Comparison of ENCODE assay signal across 1 cellular context in the genomic region with DNA sequence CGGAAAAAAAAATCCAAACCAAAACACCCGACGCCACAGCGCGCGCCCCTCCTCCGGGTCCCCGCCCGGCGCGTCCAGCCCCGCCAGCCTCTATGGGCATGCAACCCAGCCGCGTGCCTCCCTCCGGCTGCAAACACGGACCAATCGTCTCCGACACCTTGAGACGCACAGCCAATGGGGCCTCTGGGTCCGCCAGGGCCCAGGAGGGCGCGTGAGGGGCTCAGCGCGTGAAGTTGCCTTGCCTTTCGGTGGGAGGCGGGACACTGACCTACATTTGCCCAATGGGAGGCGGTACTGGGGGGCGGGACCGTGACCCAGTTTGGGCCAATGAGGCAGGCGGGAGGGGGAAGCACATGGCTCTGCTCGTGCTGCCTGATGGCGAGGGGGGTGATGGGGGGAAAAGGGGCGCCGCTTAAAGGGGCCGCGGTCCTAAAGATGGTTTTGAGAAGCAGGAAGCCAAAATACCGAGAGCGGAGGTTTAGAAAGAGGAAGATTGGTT.
A peak's percentile ranks its signal among the peaks of the same experiment; 100 is the strongest.
TF ChIP-seq lines count a peak whose summit lies in the region.

No MANE protein-coding gene starts in this region.

TF ChIP-seq in HepG2, 621 proteins besides CTCF, POLR2A, EP300 and RAD21 (continued from another document and continues in another):
- TF ChIP-seq, protein P1, sequence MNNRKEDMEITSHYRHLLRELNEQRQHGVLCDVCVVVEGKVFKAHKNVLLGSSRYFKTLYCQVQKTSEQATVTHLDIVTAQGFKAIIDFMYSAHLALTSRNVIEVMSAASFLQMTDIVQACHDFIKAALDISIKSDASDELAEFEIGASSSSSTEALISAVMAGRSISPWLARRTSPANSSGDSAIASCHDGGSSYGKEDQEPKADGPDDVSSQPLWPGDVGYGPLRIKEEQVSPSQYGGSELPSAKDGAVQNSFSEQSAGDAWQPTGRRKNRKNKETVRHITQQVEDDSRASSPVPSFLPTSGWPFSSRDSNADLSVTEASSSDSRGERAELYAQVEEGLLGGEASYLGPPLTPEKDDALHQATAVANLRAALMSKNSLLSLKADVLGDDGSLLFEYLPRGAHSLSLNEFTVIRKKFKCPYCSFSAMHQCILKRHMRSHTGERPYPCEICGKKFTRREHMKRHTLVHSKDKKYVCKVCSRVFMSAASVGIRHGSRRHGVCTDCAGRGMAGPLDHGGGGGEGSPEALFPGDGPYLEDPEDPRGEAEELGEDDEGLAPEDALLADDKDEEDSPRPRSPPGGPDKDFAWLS (CRISPR knock-in tag; IDR thresholded peaks at IDR 0.05; ENCODE audit: borderline replicate concordance) = no peak
- TF ChIP-seq BRCA1 (CRISPR knock-in tag; IDR thresholded peaks at IDR 0.05) = no peak
- peak; percentile 69; the same call in 1 of the 2 replicates for TF ChIP-seq ESRRA (CRISPR knock-in tag; IDR thresholded peaks at IDR 0.05; ENCODE audit: low read depth)
- TF ChIP-seq BRD4 (CRISPR knock-in tag; IDR thresholded peaks at IDR 0.05) = no peak
- no peak for TF ChIP-seq ZBTB7B (CRISPR knock-in tag; IDR thresholded peaks at IDR 0.05)
- no peak; the same call in 1 of the 2 replicates for TF ChIP-seq NFATC3 (CRISPR knock-in tag; IDR thresholded peaks at IDR 0.05)
- TF ChIP-seq PHF21A (CRISPR knock-in tag; IDR thresholded peaks at IDR 0.05) = peak; percentile 77; the same call in 1 of the 2 replicates
- TF ChIP-seq, protein P2, sequence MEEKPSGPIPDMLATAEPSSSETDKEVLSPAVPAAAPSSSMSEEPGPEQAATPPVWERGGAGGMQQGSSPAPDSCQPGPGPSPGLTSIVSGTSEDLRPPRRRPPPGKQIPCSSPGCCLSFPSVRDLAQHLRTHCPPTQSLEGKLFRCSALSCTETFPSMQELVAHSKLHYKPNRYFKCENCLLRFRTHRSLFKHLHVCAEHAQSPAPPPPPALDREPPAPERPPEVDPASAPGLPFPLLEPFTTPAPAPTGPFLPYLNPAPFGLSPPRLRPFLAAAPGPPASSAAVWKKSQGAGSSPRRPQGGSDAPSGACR (CRISPR knock-in tag; IDR thresholded peaks at IDR 0.05) = no peak
- TF ChIP-seq ATF7 (IDR thresholded peaks at IDR 0.05) = no peak
- TF ChIP-seq ATF7 (CRISPR knock-in tag; IDR thresholded peaks at IDR 0.05) = no peak; the same call in 1 of the 2 replicates
- TF ChIP-seq, protein P3, sequence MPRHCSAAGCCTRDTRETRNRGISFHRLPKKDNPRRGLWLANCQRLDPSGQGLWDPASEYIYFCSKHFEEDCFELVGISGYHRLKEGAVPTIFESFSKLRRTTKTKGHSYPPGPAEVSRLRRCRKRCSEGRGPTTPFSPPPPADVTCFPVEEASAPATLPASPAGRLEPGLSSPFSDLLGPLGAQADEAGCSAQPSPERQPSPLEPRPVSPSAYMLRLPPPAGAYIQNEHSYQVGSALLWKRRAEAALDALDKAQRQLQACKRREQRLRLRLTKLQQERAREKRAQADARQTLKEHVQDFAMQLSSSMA (CRISPR knock-in tag; IDR thresholded peaks at IDR 0.05) = peak; percentile 96; the same call in 1 of the 2 replicates
- peak; percentile 94 for TF ChIP-seq ZNF605 (CRISPR knock-in tag; IDR thresholded peaks at IDR 0.05)
- no peak for TF ChIP-seq ZNF326 (CRISPR knock-in tag; IDR thresholded peaks at IDR 0.05; ENCODE audit: borderline replicate concordance)
- no peak; the same call in 1 of the 2 replicates for TF ChIP-seq REPIN1 (CRISPR knock-in tag; IDR thresholded peaks at IDR 0.05; ENCODE audit: borderline replicate concordance, low read depth)
- TF ChIP-seq TP53 (CRISPR knock-in tag; conservative IDR thresholded peaks at IDR 0.05) = no peak
- TF ChIP-seq ZFX (CRISPR knock-in tag; IDR thresholded peaks at IDR 0.05; ENCODE audit: low read depth) = no peak
- TF ChIP-seq, protein P4, sequence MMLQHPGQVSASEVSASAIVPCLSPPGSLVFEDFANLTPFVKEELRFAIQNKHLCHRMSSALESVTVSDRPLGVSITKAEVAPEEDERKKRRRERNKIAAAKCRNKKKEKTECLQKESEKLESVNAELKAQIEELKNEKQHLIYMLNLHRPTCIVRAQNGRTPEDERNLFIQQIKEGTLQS (CRISPR knock-in tag; IDR thresholded peaks at IDR 0.05) = no peak
- no peak for TF ChIP-seq KAT7 (CRISPR knock-in tag; IDR thresholded peaks at IDR 0.05; ENCODE audit: borderline replicate concordance)
- TF ChIP-seq, protein P5, sequence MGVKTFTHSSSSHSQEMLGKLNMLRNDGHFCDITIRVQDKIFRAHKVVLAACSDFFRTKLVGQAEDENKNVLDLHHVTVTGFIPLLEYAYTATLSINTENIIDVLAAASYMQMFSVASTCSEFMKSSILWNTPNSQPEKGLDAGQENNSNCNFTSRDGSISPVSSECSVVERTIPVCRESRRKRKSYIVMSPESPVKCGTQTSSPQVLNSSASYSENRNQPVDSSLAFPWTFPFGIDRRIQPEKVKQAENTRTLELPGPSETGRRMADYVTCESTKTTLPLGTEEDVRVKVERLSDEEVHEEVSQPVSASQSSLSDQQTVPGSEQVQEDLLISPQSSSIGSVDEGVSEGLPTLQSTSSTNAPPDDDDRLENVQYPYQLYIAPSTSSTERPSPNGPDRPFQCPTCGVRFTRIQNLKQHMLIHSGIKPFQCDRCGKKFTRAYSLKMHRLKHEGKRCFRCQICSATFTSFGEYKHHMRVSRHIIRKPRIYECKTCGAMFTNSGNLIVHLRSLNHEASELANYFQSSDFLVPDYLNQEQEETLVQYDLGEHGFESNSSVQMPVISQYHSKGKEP (CRISPR knock-in tag; IDR thresholded peaks at IDR 0.05) = no peak
- 0 out of 2 replicates have a peak, but pooled peaks have one; percentile 12 for TF ChIP-seq ELF1 (CRISPR knock-in tag; IDR thresholded peaks at IDR 0.05)
- peak; percentile 83 for TF ChIP-seq ZNF788 (CRISPR knock-in tag; IDR thresholded peaks at IDR 0.05; ENCODE audit: borderline replicate concordance)
- TF ChIP-seq PHF5A (CRISPR knock-in tag; IDR thresholded peaks at IDR 0.05; ENCODE audit: low read depth, unreplicated experiment) = no peak
- TF ChIP-seq XRCC5 (optimal IDR thresholded peaks at IDR 0.05; ENCODE audit: low read length) = no peak
- 0 out of 2 replicates have a peak, but pooled peaks have one; percentile 9 for TF ChIP-seq HCFC1 (IDR thresholded peaks at IDR 0.05; ENCODE audit: low read depth, low read length)
- no peak for TF ChIP-seq ZNF747 (CRISPR knock-in tag; IDR thresholded peaks at IDR 0.05; ENCODE audit: borderline replicate concordance)
- TF ChIP-seq SAP130 (CRISPR knock-in tag; IDR thresholded peaks at IDR 0.05; ENCODE audit: low read depth) = peak; percentile 68
- TF ChIP-seq ZNF772 (CRISPR knock-in tag; IDR thresholded peaks at IDR 0.05) = peak; percentile 57; the same call in 1 of the 2 replicates
- TF ChIP-seq TBL1XR1 (IDR thresholded peaks at IDR 0.05; ENCODE audit: borderline replicate concordance, low read length, partially characterized antibody) = no peak
- peak; percentile 74; the same call in 1 of the 2 replicates for TF ChIP-seq ZNF230 (CRISPR knock-in tag; IDR thresholded peaks at IDR 0.05)
- TF ChIP-seq TBX2 (CRISPR knock-in tag; IDR thresholded peaks at IDR 0.05; ENCODE audit: borderline replicate concordance) = peak; percentile 89
- TF ChIP-seq ZNF24 (IDR thresholded peaks at IDR 0.05) = no peak
- TF ChIP-seq, protein P6, sequence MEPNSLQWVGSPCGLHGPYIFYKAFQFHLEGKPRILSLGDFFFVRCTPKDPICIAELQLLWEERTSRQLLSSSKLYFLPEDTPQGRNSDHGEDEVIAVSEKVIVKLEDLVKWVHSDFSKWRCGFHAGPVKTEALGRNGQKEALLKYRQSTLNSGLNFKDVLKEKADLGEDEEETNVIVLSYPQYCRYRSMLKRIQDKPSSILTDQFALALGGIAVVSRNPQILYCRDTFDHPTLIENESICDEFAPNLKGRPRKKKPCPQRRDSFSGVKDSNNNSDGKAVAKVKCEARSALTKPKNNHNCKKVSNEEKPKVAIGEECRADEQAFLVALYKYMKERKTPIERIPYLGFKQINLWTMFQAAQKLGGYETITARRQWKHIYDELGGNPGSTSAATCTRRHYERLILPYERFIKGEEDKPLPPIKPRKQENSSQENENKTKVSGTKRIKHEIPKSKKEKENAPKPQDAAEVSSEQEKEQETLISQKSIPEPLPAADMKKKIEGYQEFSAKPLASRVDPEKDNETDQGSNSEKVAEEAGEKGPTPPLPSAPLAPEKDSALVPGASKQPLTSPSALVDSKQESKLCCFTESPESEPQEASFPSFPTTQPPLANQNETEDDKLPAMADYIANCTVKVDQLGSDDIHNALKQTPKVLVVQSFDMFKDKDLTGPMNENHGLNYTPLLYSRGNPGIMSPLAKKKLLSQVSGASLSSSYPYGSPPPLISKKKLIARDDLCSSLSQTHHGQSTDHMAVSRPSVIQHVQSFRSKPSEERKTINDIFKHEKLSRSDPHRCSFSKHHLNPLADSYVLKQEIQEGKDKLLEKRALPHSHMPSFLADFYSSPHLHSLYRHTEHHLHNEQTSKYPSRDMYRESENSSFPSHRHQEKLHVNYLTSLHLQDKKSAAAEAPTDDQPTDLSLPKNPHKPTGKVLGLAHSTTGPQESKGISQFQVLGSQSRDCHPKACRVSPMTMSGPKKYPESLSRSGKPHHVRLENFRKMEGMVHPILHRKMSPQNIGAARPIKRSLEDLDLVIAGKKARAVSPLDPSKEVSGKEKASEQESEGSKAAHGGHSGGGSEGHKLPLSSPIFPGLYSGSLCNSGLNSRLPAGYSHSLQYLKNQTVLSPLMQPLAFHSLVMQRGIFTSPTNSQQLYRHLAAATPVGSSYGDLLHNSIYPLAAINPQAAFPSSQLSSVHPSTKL (CRISPR knock-in tag; IDR thresholded peaks at IDR 0.05) = peak; percentile 46
- TF ChIP-seq, protein P7, sequence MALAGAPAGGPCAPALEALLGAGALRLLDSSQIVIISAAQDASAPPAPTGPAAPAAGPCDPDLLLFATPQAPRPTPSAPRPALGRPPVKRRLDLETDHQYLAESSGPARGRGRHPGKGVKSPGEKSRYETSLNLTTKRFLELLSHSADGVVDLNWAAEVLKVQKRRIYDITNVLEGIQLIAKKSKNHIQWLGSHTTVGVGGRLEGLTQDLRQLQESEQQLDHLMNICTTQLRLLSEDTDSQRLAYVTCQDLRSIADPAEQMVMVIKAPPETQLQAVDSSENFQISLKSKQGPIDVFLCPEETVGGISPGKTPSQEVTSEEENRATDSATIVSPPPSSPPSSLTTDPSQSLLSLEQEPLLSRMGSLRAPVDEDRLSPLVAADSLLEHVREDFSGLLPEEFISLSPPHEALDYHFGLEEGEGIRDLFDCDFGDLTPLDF (CRISPR knock-in tag; IDR thresholded peaks at IDR 0.05) = no peak; the same call in 1 of the 2 replicates
- 0 out of 2 replicates have a peak, but pooled peaks have one; percentile 32 for TF ChIP-seq ZBTB38 (CRISPR knock-in tag; IDR thresholded peaks at IDR 0.05)
- TF ChIP-seq, protein P8, sequence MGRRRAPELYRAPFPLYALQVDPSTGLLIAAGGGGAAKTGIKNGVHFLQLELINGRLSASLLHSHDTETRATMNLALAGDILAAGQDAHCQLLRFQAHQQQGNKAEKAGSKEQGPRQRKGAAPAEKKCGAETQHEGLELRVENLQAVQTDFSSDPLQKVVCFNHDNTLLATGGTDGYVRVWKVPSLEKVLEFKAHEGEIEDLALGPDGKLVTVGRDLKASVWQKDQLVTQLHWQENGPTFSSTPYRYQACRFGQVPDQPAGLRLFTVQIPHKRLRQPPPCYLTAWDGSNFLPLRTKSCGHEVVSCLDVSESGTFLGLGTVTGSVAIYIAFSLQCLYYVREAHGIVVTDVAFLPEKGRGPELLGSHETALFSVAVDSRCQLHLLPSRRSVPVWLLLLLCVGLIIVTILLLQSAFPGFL (CRISPR knock-in tag; IDR thresholded peaks at IDR 0.05) = no peak
- TF ChIP-seq NCOA5 (CRISPR knock-in tag; IDR thresholded peaks at IDR 0.05) = no peak
- peak; percentile 64 for TF ChIP-seq ZNF883 (CRISPR knock-in tag; IDR thresholded peaks at IDR 0.05; ENCODE audit: not compliant biosample characterization)
- no peak for TF ChIP-seq ZNF549 (CRISPR knock-in tag; IDR thresholded peaks at IDR 0.05)
- TF ChIP-seq U2AF2 (IDR thresholded peaks at IDR 0.05; ENCODE audit: low read depth, low read length) = no peak
- TF ChIP-seq GTF3A (CRISPR knock-in tag; conservative IDR thresholded peaks at IDR 0.05) = no peak
- no peak for TF ChIP-seq ZNF720 (CRISPR knock-in tag; IDR thresholded peaks at IDR 0.05)
- TF ChIP-seq, protein P9, sequence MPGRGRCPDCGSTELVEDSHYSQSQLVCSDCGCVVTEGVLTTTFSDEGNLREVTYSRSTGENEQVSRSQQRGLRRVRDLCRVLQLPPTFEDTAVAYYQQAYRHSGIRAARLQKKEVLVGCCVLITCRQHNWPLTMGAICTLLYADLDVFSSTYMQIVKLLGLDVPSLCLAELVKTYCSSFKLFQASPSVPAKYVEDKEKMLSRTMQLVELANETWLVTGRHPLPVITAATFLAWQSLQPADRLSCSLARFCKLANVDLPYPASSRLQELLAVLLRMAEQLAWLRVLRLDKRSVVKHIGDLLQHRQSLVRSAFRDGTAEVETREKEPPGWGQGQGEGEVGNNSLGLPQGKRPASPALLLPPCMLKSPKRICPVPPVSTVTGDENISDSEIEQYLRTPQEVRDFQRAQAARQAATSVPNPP (CRISPR knock-in tag; IDR thresholded peaks at IDR 0.05) = peak; percentile 76
- TF ChIP-seq, protein P10, sequence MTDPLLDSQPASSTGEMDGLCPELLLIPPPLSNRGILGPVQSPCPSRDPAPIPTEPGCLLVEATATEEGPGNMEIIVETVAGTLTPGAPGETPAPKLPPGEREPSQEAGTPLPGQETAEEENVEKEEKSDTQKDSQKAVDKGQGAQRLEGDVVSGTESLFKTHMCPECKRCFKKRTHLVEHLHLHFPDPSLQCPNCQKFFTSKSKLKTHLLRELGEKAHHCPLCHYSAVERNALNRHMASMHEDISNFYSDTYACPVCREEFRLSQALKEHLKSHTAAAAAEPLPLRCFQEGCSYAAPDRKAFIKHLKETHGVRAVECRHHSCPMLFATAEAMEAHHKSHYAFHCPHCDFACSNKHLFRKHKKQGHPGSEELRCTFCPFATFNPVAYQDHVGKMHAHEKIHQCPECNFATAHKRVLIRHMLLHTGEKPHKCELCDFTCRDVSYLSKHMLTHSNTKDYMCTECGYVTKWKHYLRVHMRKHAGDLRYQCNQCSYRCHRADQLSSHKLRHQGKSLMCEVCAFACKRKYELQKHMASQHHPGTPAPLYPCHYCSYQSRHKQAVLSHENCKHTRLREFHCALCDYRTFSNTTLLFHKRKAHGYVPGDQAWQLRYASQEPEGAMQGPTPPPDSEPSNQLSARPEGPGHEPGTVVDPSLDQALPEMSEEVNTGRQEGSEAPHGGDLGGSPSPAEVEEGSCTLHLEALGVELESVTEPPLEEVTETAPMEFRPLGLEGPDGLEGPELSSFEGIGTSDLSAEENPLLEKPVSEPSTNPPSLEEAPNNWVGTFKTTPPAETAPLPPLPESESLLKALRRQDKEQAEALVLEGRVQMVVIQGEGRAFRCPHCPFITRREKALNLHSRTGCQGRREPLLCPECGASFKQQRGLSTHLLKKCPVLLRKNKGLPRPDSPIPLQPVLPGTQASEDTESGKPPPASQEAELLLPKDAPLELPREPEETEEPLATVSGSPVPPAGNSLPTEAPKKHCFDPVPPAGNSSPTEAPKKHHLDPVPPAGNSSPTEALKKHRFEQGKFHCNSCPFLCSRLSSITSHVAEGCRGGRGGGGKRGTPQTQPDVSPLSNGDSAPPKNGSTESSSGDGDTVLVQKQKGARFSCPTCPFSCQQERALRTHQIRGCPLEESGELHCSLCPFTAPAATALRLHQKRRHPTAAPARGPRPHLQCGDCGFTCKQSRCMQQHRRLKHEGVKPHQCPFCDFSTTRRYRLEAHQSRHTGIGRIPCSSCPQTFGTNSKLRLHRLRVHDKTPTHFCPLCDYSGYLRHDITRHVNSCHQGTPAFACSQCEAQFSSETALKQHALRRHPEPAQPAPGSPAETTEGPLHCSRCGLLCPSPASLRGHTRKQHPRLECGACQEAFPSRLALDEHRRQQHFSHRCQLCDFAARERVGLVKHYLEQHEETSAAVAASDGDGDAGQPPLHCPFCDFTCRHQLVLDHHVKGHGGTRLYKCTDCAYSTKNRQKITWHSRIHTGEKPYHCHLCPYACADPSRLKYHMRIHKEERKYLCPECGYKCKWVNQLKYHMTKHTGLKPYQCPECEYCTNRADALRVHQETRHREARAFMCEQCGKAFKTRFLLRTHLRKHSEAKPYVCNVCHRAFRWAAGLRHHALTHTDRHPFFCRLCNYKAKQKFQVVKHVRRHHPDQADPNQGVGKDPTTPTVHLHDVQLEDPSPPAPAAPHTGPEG (CRISPR knock-in tag; IDR thresholded peaks at IDR 0.05) = no peak
- peak; percentile 98 for TF ChIP-seq NPAS2 (CRISPR knock-in tag; IDR thresholded peaks at IDR 0.05; ENCODE audit: borderline replicate concordance)
